In the genomic region with DNA sequence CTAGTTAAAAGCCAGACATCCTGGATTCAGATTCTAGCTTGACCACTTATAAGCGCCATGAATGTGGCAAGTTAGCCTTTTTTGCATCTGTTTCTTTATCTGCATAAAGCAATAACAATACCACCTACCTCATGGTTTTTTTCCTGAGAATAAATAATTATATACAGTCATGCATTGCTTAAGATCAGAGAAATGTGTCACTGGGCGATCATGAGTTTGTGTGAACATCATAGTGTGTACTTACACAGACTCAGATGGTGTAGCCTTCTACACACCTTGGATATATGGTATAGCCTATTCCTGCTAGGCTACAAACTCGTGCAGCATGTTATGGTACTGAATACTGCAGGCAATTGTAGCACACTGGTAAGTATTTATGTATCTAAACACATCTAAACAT, we compare ENCODE assay signal across 8 cellular contexts.
DNase-seq lines count a peak whose midpoint lies in the region; ATAC-seq, FAIRE-seq and TF ChIP-seq lines count a peak whose summit lies in the region.

No MANE protein-coding gene starts in this region.

- H3K4me2 ChIP-seq in OCI-LY1 (ENCODE audit: low read length): peak overlapping the region; percentile 72

- CTCF ChIA-PET in Calu3 (lab: Charles Lee): no interaction called here

- H3K9me3 Mint-ChIP-seq in Calu3 (ENCODE audit: low read depth, unreplicated experiment) (no peaks in the 10 kb centered on the region), endodermal cell (no peaks in the 10 kb centered on the region)

- no peaks in the 10 kb centered on the region for H3K79me2 ChIP-seq in OCI-LY1 (ENCODE audit: insufficient read depth, low read length)

- peaks cover 18% of the 10 kb centered on the region for H3K4me1 ChIP-seq in OCI-LY1 (ENCODE audit: insufficient read depth, low read length, severe bottlenecking)
- no peaks in the 10 kb centered on the region for H3K4me1 ChIP-seq in endodermal cell (ENCODE audit: control insufficient read depth, insufficient read depth, low read length)
- peaks cover 56 to 58% of the 10 kb centered on the region in 2 experiments for H3K4me1 ChIP-seq in neutrophil (ENCODE audit: control insufficient read depth in 1 of 2, insufficient read depth in 1 of 2, low read depth in 1 of 2, low read length in 1 of 2)

- H3K4me1 Mint-ChIP-seq in Calu3 (ENCODE audit: low read depth, unreplicated experiment) (peaks cover 10% of the 10 kb centered on the region), endodermal cell (peaks cover 19% of the 10 kb centered on the region)

- no peak overlapping the region for H2AFZ ChIP-seq in OCI-LY1 (ENCODE audit: low read length)

- peak overlapping the region; percentile 68 for H3K27ac ChIP-seq in OCI-LY1 (ENCODE audit: low read depth, low read length, poor library complexity, severe bottlenecking)
- peak overlapping the region; percentile 96 for H3K27ac ChIP-seq in endodermal cell (ENCODE audit: low read depth, low read length)
- peak overlapping the region; percentile 91 for H3K27ac ChIP-seq in neutrophil

- no peaks in the 10 kb centered on the region for H3F3A ChIP-seq in OCI-LY1 (ENCODE audit: insufficient read depth, low read length)

- H3K4me3 ChIP-seq in OCI-LY1 (ENCODE audit: low read depth, low read length, poor library complexity, severe bottlenecking): peak overlapping the region; percentile 54
- H3K4me3 ChIP-seq in endodermal cell (ENCODE audit: low read length): peak overlapping the region; percentile 89
- peak overlapping the region; percentile 66 to 70 for H3K4me3 ChIP-seq in neutrophil (ENCODE audit: low read depth in 1 of 2, low read length in 1 of 2)

- H4K20me1 ChIP-seq in OCI-LY1 (ENCODE audit: insufficient read depth, low read length): no peaks in the 10 kb centered on the region

- H3K36me3 Mint-ChIP-seq in Calu3 (ENCODE audit: insufficient read depth, unreplicated experiment) (peaks cover 11% of the 10 kb centered on the region), endodermal cell (ENCODE audit: low read depth) (no peaks in the 10 kb centered on the region)

- 89 to 94% methylated on average over 2 to 3 of the region's 3 CpGs for WGBS in endodermal cell (ENCODE audit: insufficient coverage in 1 of 2, insufficient read length in 1 of 2), 2 experiments

- H3K36me3 ChIP-seq in OCI-LY1 (ENCODE audit: insufficient read depth, low read length) (no peaks in the 10 kb centered on the region), endodermal cell (ENCODE audit: control insufficient read depth, insufficient read depth, low read length) (no peaks in the 10 kb centered on the region), neutrophil (no peaks in the 10 kb centered on the region)

- H3K27me3 ChIP-seq in OCI-LY1 (ENCODE audit: insufficient read depth, low read length) (no peaks in the 10 kb centered on the region), endodermal cell (ENCODE audit: control insufficient read depth, insufficient read depth, low read length, poor library complexity, severe bottlenecking) (no peaks in the 10 kb centered on the region), neutrophil (no peaks in the 10 kb centered on the region)

- no TSS peak for BruUV-seq in Calu3 (replicated peaks; lab: Mats Ljungman, UMichigan)

- peaks cover 23% of the 10 kb centered on the region for H3K27me3 Mint-ChIP-seq in Calu3 (ENCODE audit: unreplicated experiment)
- peaks cover 3% of the 10 kb centered on the region for H3K27me3 Mint-ChIP-seq in endodermal cell (ENCODE audit: insufficient read depth)

- intact Hi-C loops in Calu3 (cut with micrococcal nuclease; ENCODE audit: unreplicated experiment): no loop called here

- H3K9me3 ChIP-seq in OCI-LY1 (ENCODE audit: low read length) (no peaks in the 10 kb centered on the region), endodermal cell (ENCODE audit: control insufficient read depth, low read length) (no peaks in the 10 kb centered on the region), neutrophil (no peaks in the 10 kb centered on the region)

- H3K27ac Mint-ChIP-seq in Calu3 (ENCODE audit: unreplicated experiment) (no peak overlapping the region), endodermal cell (no peak overlapping the region)

- no peaks in the 10 kb centered on the region for H3K9me2 ChIP-seq in OCI-LY1 (ENCODE audit: low read depth, low read length)

- DNase-seq in Calu3 (no peak), endodermal cell (no peak), retina (no peak), urothelium cell line (ENCODE audit: low spot score) (no peak), NCI-H128 (lab: John Stamatoyannopoulos, UW; ENCODE audit: unreplicated experiment) (no peak)

- no peak for FAIRE-seq in urothelium cell line (lab: Jason Lieb, UNC)

- TF ChIP-seq CTCF in Calu3 (IDR thresholded peaks at IDR 0.05; ENCODE audit: unreplicated experiment) (no peak), OCI-LY1 (IDR thresholded peaks at IDR 0.05; ENCODE audit: low read length) (no peak), endodermal cell (conservative IDR thresholded peaks at IDR 0.05) (no peak), neutrophil (IDR thresholded peaks at IDR 0.05) (no peak)

- H3K9ac ChIP-seq in OCI-LY1 (ENCODE audit: low read length) (peak overlapping the region; percentile 68), endodermal cell (ENCODE audit: extremely low read depth, low read length, poor library complexity, severe bottlenecking) (no peak overlapping the region)

- no peak for ATAC-seq in HG02763 (IDR thresholded peaks at IDR 0.05; ENCODE audit: unreplicated experiment)

- H3K4me3 Mint-ChIP-seq in Calu3 (ENCODE audit: low read depth, unreplicated experiment) (peak overlapping the region; percentile 83), endodermal cell (peak overlapping the region; percentile 69)
